In the genomic region with DNA sequence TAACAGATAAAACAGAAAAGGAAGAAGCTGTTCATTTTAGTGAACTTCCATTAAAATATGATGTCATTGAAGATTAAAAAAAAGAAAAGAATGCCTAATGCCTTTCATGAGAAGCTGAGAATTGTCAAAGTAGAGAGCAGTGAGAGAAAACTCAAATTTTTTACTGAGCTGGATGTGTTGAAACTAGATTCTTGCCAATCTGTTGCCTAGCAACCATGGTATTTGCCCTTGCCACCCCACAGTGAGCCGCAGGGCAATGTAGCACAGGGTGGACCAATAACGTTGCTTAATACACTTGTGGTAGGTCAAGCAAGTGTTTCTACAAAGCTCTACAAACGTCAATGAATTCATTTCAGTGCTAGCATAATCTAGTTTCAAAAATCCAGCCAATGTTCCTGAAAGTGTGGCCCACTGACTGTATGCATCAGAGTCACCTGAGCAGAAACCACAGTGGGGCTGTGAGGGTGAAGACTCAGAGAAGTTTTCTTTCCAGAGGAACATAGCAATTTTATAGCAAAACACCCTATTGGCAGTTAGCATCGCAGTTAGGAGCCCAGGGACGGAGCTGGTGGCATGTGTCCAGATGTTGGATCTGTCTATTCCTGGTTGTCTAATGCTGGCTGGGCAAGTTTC, we compare ENCODE assay signal across 8 cellular contexts.
DNase-seq lines count a peak whose midpoint lies in the region; ATAC-seq and TF ChIP-seq lines count a peak whose summit lies in the region.

No MANE protein-coding gene starts in this region.

- H4K20me1 ChIP-seq in H9 (ENCODE audit: control insufficient read depth, insufficient read depth, insufficient read length), result no peaks in the 10 kb centered on the region

- TF ChIP-seq CTCF in fibroblast of mammary gland (conservative IDR thresholded peaks at IDR 0.05; ENCODE audit: control insufficient read depth, insufficient read depth, low read depth, low read length) (no peak), neutrophil (IDR thresholded peaks at IDR 0.05) (no peak), H9 (conservative IDR thresholded peaks at IDR 0.05) (no peak)

- peak overlapping the region; percentile 80 for H3K27ac Mint-ChIP-seq in activated CD4-positive, alpha-beta T cell treated with anti-CD3 and anti-CD28 coated beads, Interleukin-2, amount 10 ng/mL, durations not matched to agents 24 days and 14 days
- H3K27ac Mint-ChIP-seq in T-cell (peak overlapping the region; percentile 15 to 66), H9 (no peak overlapping the region)

- no peak overlapping the region for H4K8ac ChIP-seq in H9 (replicated peaks; ENCODE audit: insufficient read length, low read depth, low read length)

- H3K27me3 ChIP-seq in neutrophil, result no peaks in the 10 kb centered on the region
- H3K27me3 ChIP-seq in H9 (ENCODE audit: insufficient read depth, low read length), result no peaks in the 10 kb centered on the region

- no peaks in the 10 kb centered on the region for H3K79me2 ChIP-seq in H9 (ENCODE audit: insufficient read depth, low read length)

- no peaks in the 10 kb centered on the region for H3K36me3 ChIP-seq in neutrophil

- H3K18ac ChIP-seq in H9 (ENCODE audit: insufficient read length, low read depth, low read length), result no peak overlapping the region

- no peak overlapping the region for H3K4me3 Mint-ChIP-seq in activated CD4-positive, alpha-beta T cell treated with anti-CD3 and anti-CD28 coated beads, Interleukin-2, amount 10 ng/mL, durations not matched to agents 24 days and 14 days
- no peak overlapping the region for H3K4me3 Mint-ChIP-seq in T-cell
- no peak overlapping the region for H3K4me3 Mint-ChIP-seq in H9

- peak; percentile 58 for DNase-seq in activated CD4-positive, alpha-beta T cell treated with anti-CD3 and anti-CD28 coated beads, Interleukin-2, amount 10 ng/mL, durations not matched to agents 24 days and 14 days
- DNase-seq in activated CD4-positive, alpha-beta T cell treated with anti-CD3 and anti-CD28 coated beads, Interleukin-2, amount 50 U/mL, for 4 hours, result no peak
- DNase-seq in T-cell, result peak in 17 of 34 experiments; percentile 9 to 56 (median 24)
- peak; percentile 81 for DNase-seq in fibroblast of mammary gland (ENCODE audit: low read depth)
- DNase-seq in H9, result no peak
- no peak for DNase-seq in HUDEP-2 (lab: John Stamatoyannopoulos, UW; ENCODE audit: unreplicated experiment in 76 of 76)

- H3K36me3 Mint-ChIP-seq in activated CD4-positive, alpha-beta T cell treated with anti-CD3 and anti-CD28 coated beads, Interleukin-2, amount 10 ng/mL, durations not matched to agents 24 days and 14 days (ENCODE audit: low read depth), result peaks cover 46% of the 10 kb centered on the region
- H3K36me3 Mint-ChIP-seq in T-cell (peaks cover 39% of the 10 kb centered on the region), H9 (ENCODE audit: insufficient read depth in 1 of 3, low read depth in 3 of 3) (no peaks in the 10 kb centered on the region; a peak in 1 of 7 replicates)

- no peak overlapping the region for H2BK5ac ChIP-seq in H9 (ENCODE audit: insufficient read length, low read length)

- H3K23me2 ChIP-seq in H9 (ENCODE audit: insufficient read length, low read depth, low read length, poor library complexity, severe bottlenecking), result no peaks in the 10 kb centered on the region

- H2BK120ac ChIP-seq in H9 (ENCODE audit: low read depth, low read length, poor library complexity, severe bottlenecking), result no peak overlapping the region

- no peak overlapping the region for H2BK12ac ChIP-seq in H9 (ENCODE audit: insufficient read length, low read depth, low read length)

- no peak overlapping the region for H4K91ac ChIP-seq in H9 (ENCODE audit: insufficient read length, low read depth, low read length)

- peaks cover 9% of the 10 kb centered on the region for H3K9me3 Mint-ChIP-seq in activated CD4-positive, alpha-beta T cell treated with anti-CD3 and anti-CD28 coated beads, Interleukin-2, amount 10 ng/mL, durations not matched to agents 24 days and 14 days
- H3K9me3 Mint-ChIP-seq in T-cell, result peaks cover 0 to 3% (median 0%) of the 10 kb centered on the region in 3 donors
- H3K9me3 Mint-ChIP-seq in H9, result no peaks in the 10 kb centered on the region

- H2AFZ ChIP-seq in H9 (ENCODE audit: low read length), result no peak overlapping the region

- no peak overlapping the region for H3K23ac ChIP-seq in H9 (ENCODE audit: insufficient read length, low read depth, low read length)

- no peak overlapping the region for H3K14ac ChIP-seq in H9 (ENCODE audit: insufficient read depth, low read length)

- H2AK5ac ChIP-seq in H9 (ENCODE audit: insufficient read length, low read length), result no peak overlapping the region

- no peaks in the 10 kb centered on the region for H3K27me3 Mint-ChIP-seq in activated CD4-positive, alpha-beta T cell treated with anti-CD3 and anti-CD28 coated beads, Interleukin-2, amount 10 ng/mL, durations not matched to agents 24 days and 14 days
- H3K27me3 Mint-ChIP-seq in T-cell, result no peaks in the 10 kb centered on the region
- peaks cover 2% of the 10 kb centered on the region; the same call in 1 of the 2 replicates for H3K27me3 Mint-ChIP-seq in H9 (ENCODE audit: low read depth)

- peaks cover 46% of the 10 kb centered on the region for H3K4me1 Mint-ChIP-seq in activated CD4-positive, alpha-beta T cell treated with anti-CD3 and anti-CD28 coated beads, Interleukin-2, amount 10 ng/mL, durations not matched to agents 24 days and 14 days
- H3K4me1 Mint-ChIP-seq in T-cell (peaks cover 58 to 69% (median 68%) of the 10 kb centered on the region in 3 donors), H9 (peaks cover 4 to 13% of the 10 kb centered on the region in 2 experiments; a peak in 3 of 4 replicates)

- ATAC-seq in HG03460 (IDR thresholded peaks at IDR 0.05; ENCODE audit: unreplicated experiment) (peak; percentile 69), T-cell (replicated peaks in 1 of 4) (peak in 2 of 4 experiments; percentile 56 to 83)

- no peak overlapping the region for H3K56ac ChIP-seq in H9 (ENCODE audit: insufficient read length, low read depth, low read length)

- H3K4me2 ChIP-seq in H9 (ENCODE audit: insufficient read depth, insufficient read length, low read length), result no peak overlapping the region

- H4K5ac ChIP-seq in H9 (ENCODE audit: insufficient read length, low read depth, low read length), result no peak overlapping the region

- no peak overlapping the region for H3T11ph ChIP-seq in H9 (ENCODE audit: low read length)

- H3K27ac ChIP-seq in neutrophil (peak overlapping the region; percentile 73), H9 (ENCODE audit: insufficient read length, low read depth, low read length) (no peak overlapping the region)

- POLR2A ChIA-PET in T-cell (lab: Charles Lee), result interaction anchor here in 1 of 2 donors (0.8 to 1.1 kb wide), 3 partner anchors 15 to 147 kb away, joined by 3 to 4 read pairs (median 3); no protein-coding TSS in a partner anchor

- intact Hi-C loops in activated CD4-positive, alpha-beta T cell treated with anti-CD3 and anti-CD28 coated beads, Interleukin-2, amount 10 ng/mL, durations not matched to agents 24 days and 14 days (cut with micrococcal nuclease), result loop anchor here (1.0 kb wide), 1 partner anchor 15 kb away; no protein-coding TSS in a partner anchor

- CTCF ChIA-PET in T-cell (lab: Charles Lee), result interaction anchor here (0.6 to 1.6 kb wide), 5 partner anchors 17 to 162 kb away, joined by 3 to 5 read pairs (median 3); no protein-coding TSS in a partner anchor

- H3K4me1 ChIP-seq in neutrophil (ENCODE audit: control insufficient read depth in 1 of 2, insufficient read depth in 1 of 2, low read depth in 1 of 2, low read length in 1 of 2) (peaks cover 13 to 20% of the 10 kb centered on the region in 2 experiments), H9 (ENCODE audit: insufficient read depth, low read length) (no peaks in the 10 kb centered on the region)

- no peak overlapping the region for H3K4ac ChIP-seq in H9 (ENCODE audit: low read depth, low read length)

- H3K4me3 ChIP-seq in fibroblast of mammary gland (ENCODE audit: control insufficient read depth, low read depth, low read length) (no peak overlapping the region), neutrophil (ENCODE audit: low read depth in 1 of 2, low read length in 1 of 2) (no peak overlapping the region)

- H3K9me3 ChIP-seq in neutrophil (no peaks in the 10 kb centered on the region), H9 (ENCODE audit: control insufficient read depth, low read depth, low read length) (no peaks in the 10 kb centered on the region)

- no CpG with 5 or more reads among the region's 5 CpGs for WGBS in H9 (ENCODE audit: extremely low coverage, insufficient read length, low lambda C conversion rate)

- no peak overlapping the region for H2BK20ac ChIP-seq in H9 (ENCODE audit: low read depth, low read length, poor library complexity, severe bottlenecking)

- H3K79me1 ChIP-seq in H9 (ENCODE audit: insufficient read depth, low read depth, low read length, poor library complexity, severe bottlenecking), result no peaks in the 10 kb centered on the region

- H3K9ac ChIP-seq in H9 (ENCODE audit: extremely low read depth, insufficient read length, low read length), result no peak overlapping the region

- H2BK15ac ChIP-seq in H9 (ENCODE audit: low read depth, low read length), result no peak overlapping the region; the same call in 1 of the 2 replicates

Comparison
In these comparisons a context has a peak if more than half of its experiments do, and no peak if none do; other contexts are left out.
1. DNase-seq: peak in activated CD4-positive, alpha-beta T cell treated with anti-CD3 and anti-CD28 coated beads, Interleukin-2, amount 10 ng/mL, durations not matched to agents 24 days and 14 days (single experiment) and fibroblast of mammary gland (single experiment); none in activated CD4-positive, alpha-beta T cell treated with anti-CD3 and anti-CD28 coated beads, Interleukin-2, amount 50 U/mL, for 4 hours (0 of 2), H9 (single experiment) and HUDEP-2 (0 of 76).
2. H3K27ac Mint-ChIP-seq: peak in activated CD4-positive, alpha-beta T cell treated with anti-CD3 and anti-CD28 coated beads, Interleukin-2, amount 10 ng/mL, durations not matched to agents 24 days and 14 days (single experiment) and T-cell (2 of 2); none in H9 (0 of 3).